Comparison of ENCODE assay signal across 1 cellular context in the genomic region with DNA sequence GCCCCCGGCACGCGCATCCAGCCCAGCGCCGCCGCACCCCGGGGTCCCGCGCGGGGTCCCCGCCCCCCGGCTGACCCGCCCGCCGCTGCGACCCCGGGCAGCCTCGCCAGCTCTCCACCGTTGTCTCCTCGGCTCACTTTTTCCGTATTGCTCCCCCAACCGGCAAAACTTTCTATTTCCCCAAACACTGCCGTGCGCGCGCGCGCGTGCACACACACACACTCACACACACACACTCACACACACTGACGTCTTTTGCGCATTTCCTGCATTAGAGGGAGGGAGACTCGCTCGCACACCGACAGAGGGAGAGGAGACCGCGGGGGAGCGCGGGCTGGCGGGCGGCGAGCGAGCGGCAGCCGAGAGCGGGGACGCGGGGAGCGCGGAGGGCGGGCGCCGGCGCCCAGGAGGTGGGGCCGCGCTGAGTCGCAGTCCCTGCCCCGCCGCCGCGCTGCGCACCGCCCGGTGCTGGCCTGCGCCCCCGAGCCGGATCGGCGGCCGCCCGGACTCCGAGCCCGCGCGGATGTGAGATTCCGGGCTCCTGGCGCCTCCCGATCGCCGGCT.
TF ChIP-seq lines count a peak whose summit lies in the region.

No MANE protein-coding gene starts in this region.

TF ChIP-seq in K562, 482 proteins besides CTCF, POLR2A, EP300 and RAD21 (continued from another document):
- TF ChIP-seq, protein P1, sequence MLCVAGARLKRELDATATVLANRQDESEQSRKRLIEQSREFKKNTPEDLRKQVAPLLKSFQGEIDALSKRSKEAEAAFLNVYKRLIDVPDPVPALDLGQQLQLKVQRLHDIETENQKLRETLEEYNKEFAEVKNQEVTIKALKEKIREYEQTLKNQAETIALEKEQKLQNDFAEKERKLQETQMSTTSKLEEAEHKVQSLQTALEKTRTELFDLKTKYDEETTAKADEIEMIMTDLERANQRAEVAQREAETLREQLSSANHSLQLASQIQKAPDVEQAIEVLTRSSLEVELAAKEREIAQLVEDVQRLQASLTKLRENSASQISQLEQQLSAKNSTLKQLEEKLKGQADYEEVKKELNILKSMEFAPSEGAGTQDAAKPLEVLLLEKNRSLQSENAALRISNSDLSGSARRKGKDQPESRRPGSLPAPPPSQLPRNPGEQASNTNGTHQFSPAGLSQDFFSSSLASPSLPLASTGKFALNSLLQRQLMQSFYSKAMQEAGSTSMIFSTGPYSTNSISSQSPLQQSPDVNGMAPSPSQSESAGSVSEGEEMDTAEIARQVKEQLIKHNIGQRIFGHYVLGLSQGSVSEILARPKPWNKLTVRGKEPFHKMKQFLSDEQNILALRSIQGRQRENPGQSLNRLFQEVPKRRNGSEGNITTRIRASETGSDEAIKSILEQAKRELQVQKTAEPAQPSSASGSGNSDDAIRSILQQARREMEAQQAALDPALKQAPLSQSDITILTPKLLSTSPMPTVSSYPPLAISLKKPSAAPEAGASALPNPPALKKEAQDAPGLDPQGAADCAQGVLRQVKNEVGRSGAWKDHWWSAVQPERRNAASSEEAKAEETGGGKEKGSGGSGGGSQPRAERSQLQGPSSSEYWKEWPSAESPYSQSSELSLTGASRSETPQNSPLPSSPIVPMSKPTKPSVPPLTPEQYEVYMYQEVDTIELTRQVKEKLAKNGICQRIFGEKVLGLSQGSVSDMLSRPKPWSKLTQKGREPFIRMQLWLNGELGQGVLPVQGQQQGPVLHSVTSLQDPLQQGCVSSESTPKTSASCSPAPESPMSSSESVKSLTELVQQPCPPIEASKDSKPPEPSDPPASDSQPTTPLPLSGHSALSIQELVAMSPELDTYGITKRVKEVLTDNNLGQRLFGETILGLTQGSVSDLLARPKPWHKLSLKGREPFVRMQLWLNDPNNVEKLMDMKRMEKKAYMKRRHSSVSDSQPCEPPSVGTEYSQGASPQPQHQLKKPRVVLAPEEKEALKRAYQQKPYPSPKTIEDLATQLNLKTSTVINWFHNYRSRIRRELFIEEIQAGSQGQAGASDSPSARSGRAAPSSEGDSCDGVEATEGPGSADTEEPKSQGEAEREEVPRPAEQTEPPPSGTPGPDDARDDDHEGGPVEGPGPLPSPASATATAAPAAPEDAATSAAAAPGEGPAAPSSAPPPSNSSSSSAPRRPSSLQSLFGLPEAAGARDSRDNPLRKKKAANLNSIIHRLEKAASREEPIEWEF (CRISPR knock-in tag; IDR thresholded peaks at IDR 0.05) = no peak
- TF ChIP-seq MTF1 (CRISPR knock-in tag; IDR thresholded peaks at IDR 0.05; ENCODE audit: borderline replicate concordance) (no peak), ATF7 (IDR thresholded peaks at IDR 0.05) (peak; percentile 85), NCOR1 (IDR thresholded peaks at IDR 0.05) (peak; percentile 45; the same call in 1 of the 2 replicates)
- TF ChIP-seq, protein P2, sequence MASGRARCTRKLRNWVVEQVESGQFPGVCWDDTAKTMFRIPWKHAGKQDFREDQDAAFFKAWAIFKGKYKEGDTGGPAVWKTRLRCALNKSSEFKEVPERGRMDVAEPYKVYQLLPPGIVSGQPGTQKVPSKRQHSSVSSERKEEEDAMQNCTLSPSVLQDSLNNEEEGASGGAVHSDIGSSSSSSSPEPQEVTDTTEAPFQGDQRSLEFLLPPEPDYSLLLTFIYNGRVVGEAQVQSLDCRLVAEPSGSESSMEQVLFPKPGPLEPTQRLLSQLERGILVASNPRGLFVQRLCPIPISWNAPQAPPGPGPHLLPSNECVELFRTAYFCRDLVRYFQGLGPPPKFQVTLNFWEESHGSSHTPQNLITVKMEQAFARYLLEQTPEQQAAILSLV (tag; IDR thresholded peaks at IDR 0.05) = no peak
TF ChIP-seq in K562: peak in this region for 108.
